In genomic region chr6:12717356-12717755, GRCh38 we compare ENCODE assay signal across 2 cellular contexts.
TF ChIP-seq lines count a peak whose summit lies in the region.

No MANE protein-coding gene starts in this region.

TF ChIP-seq in SK-N-SH, 30 proteins besides CTCF, POLR2A, EP300 and RAD21 (continued from another document):
- no peak for TF ChIP-seq MAX (IDR thresholded peaks at IDR 0.05; ENCODE audit: low read depth)

TF ChIP-seq in SK-N-SH treated with all-trans-retinoic acid at 6 μM for 48 hours, 23 proteins besides CTCF, POLR2A, EP300 and RAD21 (continued from another document):
- TF ChIP-seq CSRNP3 (CRISPR knock-in tag; IDR thresholded peaks at IDR 0.05) (no peak), CREB5 (CRISPR knock-in tag; IDR thresholded peaks at IDR 0.05; ENCODE audit: low read depth) (no peak), ZNF8 (CRISPR knock-in tag; IDR thresholded peaks at IDR 0.05) (no peak), TCF4 (CRISPR knock-in tag; IDR thresholded peaks at IDR 0.05; ENCODE audit: borderline replicate concordance) (no peak), ISL1 (CRISPR knock-in tag; IDR thresholded peaks at IDR 0.05) (no peak), SNAI2 (CRISPR knock-in tag; IDR thresholded peaks at IDR 0.05) (no peak), ZC3H10 (CRISPR knock-in tag; IDR thresholded peaks at IDR 0.05) (no peak), ZNF565 (CRISPR knock-in tag; conservative IDR thresholded peaks at IDR 0.05; ENCODE audit: low read depth) (no peak), BACH2 (CRISPR knock-in tag; IDR thresholded peaks at IDR 0.05; ENCODE audit: borderline replicate concordance) (no peak), CSDC2 (CRISPR knock-in tag; IDR thresholded peaks at IDR 0.05) (no peak), ZFP30 (CRISPR knock-in tag; IDR thresholded peaks at IDR 0.05) (no peak), RARB (CRISPR knock-in tag; IDR thresholded peaks at IDR 0.05) (no peak)
